ENCODE assay signal across 1 cellular context in the genomic region with DNA sequence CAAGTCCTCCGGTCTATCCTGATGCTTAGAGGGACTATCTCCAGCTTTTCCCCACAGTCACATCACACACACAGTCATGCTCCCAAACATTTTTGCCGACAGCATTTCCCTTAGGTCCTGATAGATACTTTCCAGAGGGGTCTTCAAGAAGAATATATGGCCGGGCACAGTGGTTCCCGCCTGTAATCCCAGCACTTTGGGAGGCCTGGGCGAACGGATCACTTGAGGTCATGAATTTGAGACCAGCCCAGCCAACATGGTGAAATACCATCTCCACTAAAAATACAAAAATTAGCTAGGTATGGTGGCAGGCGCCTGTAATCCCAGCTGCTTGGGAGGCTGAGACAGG.
TF ChIP-seq lines count a peak whose summit lies in the region.

No MANE protein-coding gene starts in this region.

TF ChIP-seq in HCT116, 20 proteins besides CTCF, POLR2A, EP300 and RAD21:
- TF ChIP-seq ZBTB33 (IDR thresholded peaks at IDR 0.05; ENCODE audit: extremely low read depth, insufficient replicate concordance, low read length) (no peak), SIN3A (IDR thresholded peaks at IDR 0.05; ENCODE audit: low read depth) (peak; percentile 3; the same call in 1 of the 2 replicates)
